In genomic region chr1:92817986-92818764, GRCh38 we compare ENCODE assay signal across 8 cellular contexts. TPM values are rescaled to one million over a fixed set of nuclear protein-coding genes. Genes with fewer than 3 reads are reported as not detected.
A peak's percentile ranks its signal among the peaks of the same experiment; 100 is the strongest.
DNase-seq lines count a peak whose midpoint lies in the region; ATAC-seq, FAIRE-seq and TF ChIP-seq lines count a peak whose summit lies in the region.

No MANE protein-coding gene starts in this region.

- no peak overlapping the region for H4K5ac ChIP-seq in H1 (ENCODE audit: insufficient read length, low read depth, low read length)

- H3K27me3 Mint-ChIP-seq in neural crest cell (ENCODE audit: low read depth): no peaks in the 10 kb centered on the region

- no peaks in the 10 kb centered on the region for H3K79me2 ChIP-seq in H1 (ENCODE audit: control insufficient read depth in 1 of 2, insufficient read depth in 2 of 2, low read length in 2 of 2)

- no peak overlapping the region for H3K27ac ChIP-seq in H1 (ENCODE audit: low read depth, low read length)

- ATAC-seq in GM18861 (IDR thresholded peaks at IDR 0.05; ENCODE audit: unreplicated experiment): no peak

- peak; percentile 77 for FAIRE-seq in H1 (lab: Jason Lieb, UNC)

- no peak overlapping the region for H4K8ac ChIP-seq in H1 (ENCODE audit: extremely low read depth, insufficient read depth, low read length)

- peak; percentile 69 to 71 for TF ChIP-seq RAD21 in H1 (IDR thresholded peaks at IDR 0.05 in 1 of 2, conservative IDR thresholded peaks at IDR 0.05 in 1 of 2; ENCODE audit: low read depth in 2 of 2, low read length in 2 of 2)

- H4K91ac ChIP-seq in H1 (replicated peaks; ENCODE audit: insufficient read length, low read length): no peak overlapping the region

- POLR2A ChIA-PET in H1 (lab: Charles Lee; ENCODE audit: partially characterized antibody): interaction anchor here (1.1 to 3.5 kb wide), 3 partner anchors 14 to 519 kb away, joined by 3 to 23 read pairs (median 4); partner anchors contain the start of genes GLMN, RPAP2 and RPL5

- H3K18ac ChIP-seq in H1 (ENCODE audit: extremely low read depth, low read length): no peak overlapping the region

- H3K23ac ChIP-seq in H1 (ENCODE audit: insufficient read length): no peak overlapping the region

- H2BK15ac ChIP-seq in H1 (ENCODE audit: low read length): no peak overlapping the region

- TF ChIP-seq POLR2A in NB4 (IDR thresholded peaks at IDR 0.05; ENCODE audit: extremely low read depth, insufficient read length): no peak
- TF ChIP-seq POLR2A in H1 (IDR thresholded peaks at IDR 0.05; ENCODE audit: control extremely low read depth in 1 of 2, low read depth in 2 of 2, low read length in 2 of 2): no peak

- no peaks in the 10 kb centered on the region for H3K4me1 Mint-ChIP-seq in neural crest cell

- H2AK5ac ChIP-seq in H1 (ENCODE audit: low read depth, low read length): no peak overlapping the region

- TF ChIP-seq EP300 in H1 (IDR thresholded peaks at IDR 0.05; ENCODE audit: borderline replicate concordance in 1 of 2, low read depth in 2 of 2, low read length in 2 of 2): no peak

- H2BK12ac ChIP-seq in H1 (ENCODE audit: low read depth, low read length): no peak overlapping the region

- H3K36me3 ChIP-seq in H1 (ENCODE audit: control insufficient read depth in 2 of 4, insufficient read depth in 4 of 4, low read length in 3 of 4): no peaks in the 10 kb centered on the region

- no peaks in the 10 kb centered on the region for H3K27me3 ChIP-seq in H1 (replicated peaks in 1 of 4; ENCODE audit: control insufficient read depth in 3 of 4, extremely low read depth in 1 of 4, insufficient read depth in 3 of 4, low read length in 3 of 4)

- no peaks in the 10 kb centered on the region for H3K23me2 ChIP-seq in H1 (ENCODE audit: low read depth, low read length)

- no peak overlapping the region for H3K14ac ChIP-seq in H1 (ENCODE audit: insufficient read length)

- no peaks in the 10 kb centered on the region for H3K9me3 ChIP-seq in H1 (ENCODE audit: insufficient read depth in 2 of 2, low read depth in 1 of 2, low read length in 1 of 2)

- H3K4me1 ChIP-seq in H1 (replicated peaks in 1 of 4; ENCODE audit: control insufficient read depth in 3 of 4, insufficient read depth in 4 of 4, low read length in 3 of 4): no peaks in the 10 kb centered on the region

- CTCF ChIA-PET in H1 (lab: Charles Lee; ENCODE audit: partially characterized antibody): interaction anchor here (0.6 to 6.1 kb wide), 30 partner anchors 9 to 727 kb away, joined by 3 to 86 read pairs (median 4); partner anchors contain the start of gene RPL5

- DNase-seq in NCI-H345 (lab: John Stamatoyannopoulos, UW) (peak; percentile 18), NCI-H345 treated with DMSO at 0.1 percent for 48 hours (lab: John Stamatoyannopoulos, UW; ENCODE audit: unreplicated experiment) (no peak), GM20000 (ENCODE audit: low spot score) (peak; percentile 54), NB4 (ENCODE audit: low read depth) (peak; percentile 46), H1 (ENCODE audit: low read depth in 1 of 2, low spot score in 2 of 2) (peak in 1 of 2 experiments; percentile 58), neural crest cell (ENCODE audit: low read depth, low spot score) (no peak), KG1 (lab: John Stamatoyannopoulos, UW) (no peak)

- WGBS in H1 (ENCODE audit: extremely low coverage in 1 of 2, insufficient coverage in 1 of 2, insufficient read length in 1 of 2, insufficient replicate concordance in 2 of 2, low coverage in 1 of 2, low lambda C conversion rate in 2 of 2, missing lambda C conversion rate in 1 of 2), 2 experiments: 90% methylated on average over 3 of the region's 3 CpGs; no CpG with 5 or more reads in 1 of the 2 experiments

- H2AFZ ChIP-seq in H1 (ENCODE audit: low read length): peak overlapping the region; percentile 60; the same call in 1 of the 2 replicates

- H3K9ac ChIP-seq in H1 (replicated peaks in 1 of 4; ENCODE audit: extremely low read depth in 1 of 4, low read depth in 3 of 4, low read length in 3 of 4): no peak overlapping the region

- H4K20me1 ChIP-seq in H1 (replicated peaks in 1 of 2; ENCODE audit: control insufficient read depth in 1 of 2, insufficient read depth in 2 of 2, low read length in 2 of 2): no peaks in the 10 kb centered on the region

- no peaks in the 10 kb centered on the region for H3K36me3 Mint-ChIP-seq in neural crest cell (ENCODE audit: low read depth)

- H2BK20ac ChIP-seq in H1 (ENCODE audit: low read length): no peak overlapping the region

- H3K4me3 ChIP-seq in NB4 (ENCODE audit: low read depth, low read length) (no peak overlapping the region), H1 (ENCODE audit: extremely low read depth in 1 of 4, insufficient read depth in 2 of 4, low read depth in 3 of 4, low read length in 4 of 4) (no peak overlapping the region)

- no peak overlapping the region for H3K4me3 Mint-ChIP-seq in neural crest cell

- H3K56ac ChIP-seq in H1 (replicated peaks; ENCODE audit: insufficient read length, low read depth, low read length): no peak overlapping the region

- no peaks in the 10 kb centered on the region for H3K79me1 ChIP-seq in H1 (ENCODE audit: low read depth, low read length)

- H3K4ac ChIP-seq in H1 (replicated peaks; ENCODE audit: insufficient read length, low read depth, low read length): no peak overlapping the region

- no peak overlapping the region for H2BK5ac ChIP-seq in H1 (ENCODE audit: low read depth, low read length)

- H3K9me3 Mint-ChIP-seq in neural crest cell: no peaks in the 10 kb centered on the region

- no peak overlapping the region for H3K27ac Mint-ChIP-seq in neural crest cell (ENCODE audit: unreplicated experiment)

- peak; percentile 82 for TF ChIP-seq CTCF in GM20000 (IDR thresholded peaks at IDR 0.05; ENCODE audit: extremely low read depth, missing control alignments)
- TF ChIP-seq CTCF in NB4 (IDR thresholded peaks at IDR 0.05; ENCODE audit: low read depth, low read length): peak; percentile 63
- peak in 2 of 3 experiments; percentile 66 to 69; a peak in 3 of 4 replicates for TF ChIP-seq CTCF in H1 (IDR thresholded peaks at IDR 0.05; ENCODE audit: control extremely low read depth in 1 of 3, insufficient read depth in 1 of 3, low read depth in 1 of 3, low read length in 3 of 3)
- peak; percentile 63 for TF ChIP-seq CTCF in neural crest cell (conservative IDR thresholded peaks at IDR 0.05)

- H3K4me2 ChIP-seq in H1 (ENCODE audit: insufficient read depth in 1 of 2, low read depth in 2 of 2, low read length in 2 of 2): no peak overlapping the region

- H2BK120ac ChIP-seq in H1 (replicated peaks; ENCODE audit: low read depth, low read length): no peak overlapping the region

TF ChIP-seq in H1, 55 proteins besides CTCF, POLR2A, EP300 and RAD21 (continues in another document):
- no peak for TF ChIP-seq SRF (IDR thresholded peaks at IDR 0.05; ENCODE audit: low read depth, low read length)
- no peak for TF ChIP-seq HDAC6 (IDR thresholded peaks at IDR 0.05; ENCODE audit: low read depth, low read length)

RNA-seq across cellular contexts. Expression of gene RPL5, which starts 13.7 kb away (rescaled TPM):
- total RNA-seq in H1 (2021; fragmentation: NEBNext Ultra II Directional; extraction: Animal tissue kit (Norgen Biotek cat#: 25700)): 1,464 and 1,506 TPM in 2 replicates
- polyA plus RNA-seq in H1 (2011; rRNA removed): 945 and 2,034 TPM in 2 replicates
- 2,075 TPM for polyA plus RNA-seq in H1 (2011; cell fraction: cytosol; rRNA removed)
- 1,548 TPM for polyA plus RNA-seq in H1 (2011; cell fraction: nucleus; rRNA removed)
- polyA plus RNA-seq in H1 (2012, experiment 1 of 2): 2,228 to 3,798 TPM (median 2,465 TPM) in 4 replicates
- 744 TPM for polyA plus RNA-seq in H1 (2012, experiment 2 of 2)
- 5,108 TPM for polyA plus RNA-seq in H1 (2013, experiment 1 of 2)
- polyA plus RNA-seq in H1 (2013, experiment 2 of 2): 4,994 TPM
- polyA minus RNA-seq in H1 (2011; rRNA and poly(A)+ RNA removed): 1,367 and 1,617 TPM in 2 replicates
- 467 TPM for polyA minus RNA-seq in H1 (2011; cell fraction: cytosol; rRNA and poly(A)+ RNA removed)
- 1,625 TPM for polyA minus RNA-seq in H1 (2011; cell fraction: nucleus; rRNA and poly(A)+ RNA removed)
- total RNA-seq in neural crest cell: 1,528 and 1,574 TPM in 2 replicates

RNA-seq across cellular contexts. Expression of gene EVI5, which starts 33.3 kb away (rescaled TPM):
- 13.7 TPM in 2 replicates for total RNA-seq in H1 (2021; fragmentation: NEBNext Ultra II Directional; extraction: Animal tissue kit (Norgen Biotek cat#: 25700))
- polyA plus RNA-seq in H1 (2011; rRNA removed): 1.1 and 1.7 TPM in 2 replicates
- polyA plus RNA-seq in H1 (2011; cell fraction: cytosol; rRNA removed): 3.0 TPM
- 6.4 TPM for polyA plus RNA-seq in H1 (2011; cell fraction: nucleus; rRNA removed)
- polyA plus RNA-seq in H1 (2012, experiment 1 of 2): 2.0 to 4.4 TPM (median 2.8 TPM) in 4 replicates
- 0.07 TPM for polyA plus RNA-seq in H1 (2012, experiment 2 of 2)
- polyA plus RNA-seq in H1 (2013, experiment 1 of 2): 4.4 TPM
- 4.7 TPM for polyA plus RNA-seq in H1 (2013, experiment 2 of 2)
- 3.6 and 4.5 TPM in 2 replicates for polyA minus RNA-seq in H1 (2011; rRNA and poly(A)+ RNA removed)
- 6.9 TPM for polyA minus RNA-seq in H1 (2011; cell fraction: cytosol; rRNA and poly(A)+ RNA removed)
- 19.8 TPM for polyA minus RNA-seq in H1 (2011; cell fraction: nucleus; rRNA and poly(A)+ RNA removed)
- total RNA-seq in neural crest cell: 22.8 and 24.7 TPM in 2 replicates

Comparison
In these comparisons a context has a peak if more than half of its experiments do, and no peak if none do; other contexts are left out.
1. DNase-seq: peak in NCI-H345 (single experiment), GM20000 (single experiment) and NB4 (single experiment); none in NCI-H345 treated with DMSO at 0.1 percent for 48 hours (single experiment), neural crest cell (single experiment) and KG1 (single experiment).
2. Peak in every context shown above with its lines, with median percentiles within 50 percentile points of each other: CTCF ChIP-seq.